20 cellular contexts compared by ENCODE assay signal in the genomic region with DNA sequence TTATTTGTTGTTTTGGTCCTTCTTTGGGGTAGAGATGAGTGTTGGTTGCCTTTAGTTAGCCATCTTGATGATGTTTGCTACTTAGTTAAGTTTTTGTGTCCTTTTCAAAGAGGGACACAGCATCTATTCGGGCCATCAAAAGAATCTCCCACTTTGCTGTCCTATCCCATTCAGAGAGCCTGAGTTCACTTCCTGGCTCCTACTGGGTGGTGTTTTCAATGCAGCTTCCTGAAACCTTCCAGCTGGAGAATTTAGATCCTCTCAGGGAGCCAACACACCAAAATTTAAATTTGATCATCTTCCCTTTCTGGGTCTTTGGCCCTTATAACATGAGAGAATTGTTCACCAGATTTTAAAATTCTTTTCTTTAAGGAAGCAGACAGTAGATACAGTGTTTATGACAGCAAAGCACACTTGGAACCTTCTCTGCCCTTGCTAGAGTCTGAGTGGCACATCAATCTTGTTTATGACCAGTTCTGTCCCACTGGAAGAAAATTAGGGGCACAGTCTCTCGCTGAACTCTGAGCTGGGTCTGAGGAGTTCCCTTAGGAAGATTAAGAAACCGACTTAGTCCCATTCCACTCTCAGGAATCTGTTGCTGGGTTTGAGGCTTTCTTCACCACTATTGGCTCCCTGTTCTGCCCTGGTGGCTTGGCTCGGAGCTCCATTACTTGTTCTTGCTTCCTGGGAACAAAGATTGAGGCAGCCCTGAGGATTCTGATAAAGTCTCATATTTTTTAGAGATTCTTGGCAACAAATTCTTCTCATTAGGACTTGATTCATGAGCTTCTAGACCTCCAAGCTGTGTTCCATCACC.
A peak's percentile ranks its signal among the peaks of the same experiment; 100 is the strongest.
DNase-seq lines count a peak whose midpoint lies in the region; ATAC-seq, FAIRE-seq and TF ChIP-seq lines count a peak whose summit lies in the region.
"Had no signal": no experiment of that assay in that cellular context is flagged by ENCODE, and none has a peak within 500 bp of the region (broad histone marks: within the 10 kb centered on the region; RNA-seq: fewer than 3 reads in every experiment).

No MANE protein-coding gene starts in this region.

- TF ChIP-seq CTCF in right atrium auricular region (IDR thresholded peaks at IDR 0.05) (no peak), psoas muscle (IDR thresholded peaks at IDR 0.05) (no peak), progenitor cell of endocrine pancreas (IDR thresholded peaks at IDR 0.05; ENCODE audit: unreplicated experiment) (no peak)

- H3K27ac ChIP-seq in right atrium auricular region (peak overlapping the region; percentile 42 to 67), psoas muscle (no peak overlapping the region)
- H3K27ac ChIP-seq: 22Rv1 had no signal

- H3K9me3 Mint-ChIP-seq in progenitor cell of endocrine pancreas (ENCODE audit: low read depth): no peaks in the 10 kb centered on the region
- H3K9me3 Mint-ChIP-seq: central memory CD8-positive, alpha-beta T cell had no signal

- no peak overlapping the region for H3K27ac Mint-ChIP-seq in progenitor cell of endocrine pancreas
- H3K27ac Mint-ChIP-seq: natural killer cell had no signal

- H3K27me3 ChIP-seq in right atrium auricular region (no peaks in the 10 kb centered on the region), psoas muscle (ENCODE audit: insufficient read depth in 3 of 3, low read length in 2 of 3) (no peaks in the 10 kb centered on the region)
- H3K27me3 ChIP-seq: thyroid gland had no signal

- FAIRE-seq in RCC 7860 (lab: Jason Lieb, UNC): no peak

- no peak overlapping the region for H3K4me3 Mint-ChIP-seq in progenitor cell of endocrine pancreas (ENCODE audit: low read depth)
- H3K4me3 Mint-ChIP-seq: central memory CD8-positive, alpha-beta T cell; natural killer cell had no signal

- no peaks in the 10 kb centered on the region for H3K4me1 Mint-ChIP-seq in progenitor cell of endocrine pancreas (ENCODE audit: low read depth)
- H3K4me1 Mint-ChIP-seq: central memory CD8-positive, alpha-beta T cell; natural killer cell had no signal

- intact Hi-C loops in Right ventricle myocardium inferior (cut with DNase I): no loop called here
- intact Hi-C loops in cardiac septum (cut with DNase I): no loop called here
- intact Hi-C loops in psoas muscle (cut with DNase I): no loop called here

- peak; percentile 94 for ATAC-seq in Right ventricle myocardium inferior
- peak in 1 of 4 donors; percentile 62 for ATAC-seq in psoas muscle
- ATAC-seq in GM21717 (IDR thresholded peaks at IDR 0.05; ENCODE audit: unreplicated experiment): no peak
- ATAC-seq: natural killer cell had no signal

- H3K4me1 ChIP-seq in right atrium auricular region: no peaks in the 10 kb centered on the region
- H3K4me1 ChIP-seq in psoas muscle: no peaks in the 10 kb centered on the region
- H3K4me1 ChIP-seq: BE2C, thyroid gland had no signal

- H3K27me3 Mint-ChIP-seq in progenitor cell of endocrine pancreas: no peaks in the 10 kb centered on the region

- DNase-seq in Right ventricle myocardium inferior (ENCODE audit: missing footprints): no peak
- no peak for DNase-seq in cardiac septum (ENCODE audit: low spot score)
- DNase-seq in right atrium auricular region (ENCODE audit: low spot score): peak; percentile 70
- DNase-seq in psoas muscle: peak; percentile 27 to 51
- no peak for DNase-seq in RPMI8226
- no peak for DNase-seq in progenitor cell of endocrine pancreas (ENCODE audit: low spot score, unreplicated experiment)
- no peak for DNase-seq in RCC 7860 (ENCODE audit: low spot score)
- DNase-seq: activated CD4-positive, alpha-beta T cell treated with anti-CD3 and anti-CD28 coated beads, Interleukin-2, amount 50 U/mL, for 1 hour; activated CD8-positive, alpha-beta memory T cell treated with anti-CD3 and anti-CD28 coated beads, Interleukin-2, amount 50 U/mL, for 4 hours; activated effector memory CD4-positive, alpha-beta T cell treated with anti-CD3 and anti-CD28 coated beads, Interleukin-2, amount 50 U/mL, for 16 hours; BE2C; EL; natural killer cell; NCI-H1048; NCI-H2081; NCI-H510A treated with DMSO at 0.1 percent for 48 hours; thyroid gland had no signal

- 49 to 51% (median 49%) methylated on average over 4 of the region's 4 CpGs for WGBS in psoas muscle, 3 donors

- H3K36me3 ChIP-seq in right atrium auricular region (no peaks in the 10 kb centered on the region), psoas muscle (ENCODE audit: insufficient read depth in 1 of 2, low read depth in 1 of 2) (no peaks in the 10 kb centered on the region)
- H3K36me3 ChIP-seq: BE2C, thyroid gland had no signal

- peaks cover 0 to 15% of the 10 kb centered on the region in 2 donors for H3K9me3 ChIP-seq in right atrium auricular region
- H3K9me3 ChIP-seq in psoas muscle: no peaks in the 10 kb centered on the region
- H3K9me3 ChIP-seq: BE2C, thyroid gland had no signal

- no peak overlapping the region for H3K4me3 ChIP-seq in right atrium auricular region
- no peak overlapping the region for H3K4me3 ChIP-seq in psoas muscle
- H3K4me3 ChIP-seq: thyroid gland had no signal

- no peaks in the 10 kb centered on the region for H3K36me3 Mint-ChIP-seq in progenitor cell of endocrine pancreas (ENCODE audit: insufficient read depth)
- H3K36me3 Mint-ChIP-seq: natural killer cell had no signal

Comparison
In these comparisons a context has a peak if more than half of its experiments do, and no peak if none do; other contexts are left out.
1. DNase-seq: peak in right atrium auricular region (single experiment) and psoas muscle (2 of 2); none in Right ventricle myocardium inferior (single experiment), cardiac septum (single experiment), RPMI8226 (single experiment), progenitor cell of endocrine pancreas (single experiment) and RCC 7860 (single experiment).